In the genomic region with DNA sequence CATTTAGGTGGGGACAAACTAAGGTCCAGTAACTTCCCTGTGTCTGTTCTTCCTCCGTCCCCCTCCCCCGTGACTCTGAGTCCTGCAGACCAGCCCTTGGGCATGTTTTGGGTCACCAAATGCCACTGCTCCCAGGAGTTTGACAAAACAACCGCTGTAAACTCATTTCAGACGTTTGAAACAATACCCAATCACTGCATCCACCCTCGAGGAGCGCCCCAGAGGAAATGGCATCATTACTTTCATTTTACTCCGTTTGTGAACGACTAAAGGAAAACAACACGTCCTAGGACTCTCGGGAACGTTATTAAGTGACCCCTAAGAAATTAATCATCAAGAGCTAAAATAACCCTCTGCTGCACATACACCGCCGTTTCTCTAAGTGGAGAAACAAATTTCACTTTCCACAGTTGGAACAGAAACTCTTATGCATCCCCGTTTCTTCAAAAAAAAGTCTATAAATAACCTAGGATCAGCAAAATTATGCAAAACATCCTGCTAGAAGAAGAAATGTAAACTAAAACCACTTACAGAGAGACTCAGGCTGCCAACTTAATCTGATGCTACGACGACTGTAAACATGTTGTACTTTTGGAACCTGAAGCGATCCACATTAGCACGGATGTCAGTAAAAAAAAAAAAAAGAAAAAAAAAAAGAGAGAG, we compare ENCODE assay signal across 8 cellular contexts.
DNase-seq lines count a peak whose midpoint lies in the region; ATAC-seq and TF ChIP-seq lines count a peak whose summit lies in the region.

No MANE protein-coding gene starts in this region.

- peak overlapping the region; percentile 77 for H3K4me3 Mint-ChIP-seq in activated naive CD4-positive, alpha-beta T cell treated with anti-CD3 and anti-CD28 coated beads for 36 hours

- H3K9ac ChIP-seq in smooth muscle cell (ENCODE audit: low read depth), result peak overlapping the region; percentile 32

- H4K20me1 ChIP-seq in hepatocyte (ENCODE audit: insufficient read depth, poor library complexity, severe bottlenecking) (no peaks in the 10 kb centered on the region), smooth muscle cell (ENCODE audit: low read depth) (peaks cover 53% of the 10 kb centered on the region)

- H3K36me3 ChIP-seq in MG63, result no peaks in the 10 kb centered on the region
- no peaks in the 10 kb centered on the region for H3K36me3 ChIP-seq in hepatocyte (replicated peaks; ENCODE audit: insufficient read depth, low read depth)
- no peaks in the 10 kb centered on the region for H3K36me3 ChIP-seq in smooth muscle cell (ENCODE audit: low read depth)

- H3K9me3 Mint-ChIP-seq in activated naive CD4-positive, alpha-beta T cell treated with anti-CD3 and anti-CD28 coated beads for 36 hours, result peaks cover under 1% of the 10 kb centered on the region

- H3K27me3 ChIP-seq in MG63 (no peaks in the 10 kb centered on the region), hepatocyte (no peaks in the 10 kb centered on the region), smooth muscle cell (ENCODE audit: low read depth) (no peaks in the 10 kb centered on the region)

- H3K36me3 Mint-ChIP-seq in activated naive CD4-positive, alpha-beta T cell treated with anti-CD3 and anti-CD28 coated beads for 36 hours (ENCODE audit: low read depth), result no peaks in the 10 kb centered on the region

- H3K4me2 ChIP-seq in hepatocyte (peak overlapping the region; percentile 78), smooth muscle cell (peak overlapping the region; percentile 98)

- H3K79me2 ChIP-seq in hepatocyte, result no peaks in the 10 kb centered on the region
- no peaks in the 10 kb centered on the region for H3K79me2 ChIP-seq in smooth muscle cell (ENCODE audit: low read depth)

- H3K9me3 ChIP-seq in MG63 (no peaks in the 10 kb centered on the region), hepatocyte (ENCODE audit: low read depth) (no peaks in the 10 kb centered on the region), smooth muscle cell (replicated peaks; ENCODE audit: low read depth) (no peaks in the 10 kb centered on the region)

- no peaks in the 10 kb centered on the region for H3K27me3 Mint-ChIP-seq in activated naive CD4-positive, alpha-beta T cell treated with anti-CD3 and anti-CD28 coated beads for 36 hours (ENCODE audit: low read depth)

- intact Hi-C loops in activated naive CD4-positive, alpha-beta T cell treated with anti-CD3 and anti-CD28 coated beads for 36 hours (cut with micrococcal nuclease), result loop anchor here (1.0 to 5.0 kb wide), 11 partner anchors 13 to 749 kb away; a partner anchor contains a TSS

- WGBS in hepatocyte (ENCODE audit: low lambda C conversion rate, missing lambda C conversion rate), result 16% methylated on average over 18 of the region's 18 CpGs
- 2% methylated on average over 18 of the region's 18 CpGs for WGBS in smooth muscle cell (ENCODE audit: low lambda C conversion rate)

- H3K27ac ChIP-seq in hepatocyte (peak overlapping the region; percentile 82), smooth muscle cell (ENCODE audit: low read depth) (no peak overlapping the region)

- H3K4me3 ChIP-seq in MG63 (peak overlapping the region; percentile 50), hepatocyte (peak overlapping the region; percentile 3), smooth muscle cell (peak overlapping the region; percentile 58)

- H3K9me2 ChIP-seq in hepatocyte (replicated peaks; ENCODE audit: insufficient read depth), result no peaks in the 10 kb centered on the region

- peaks cover 36% of the 10 kb centered on the region for H3K4me1 Mint-ChIP-seq in activated naive CD4-positive, alpha-beta T cell treated with anti-CD3 and anti-CD28 coated beads for 36 hours (ENCODE audit: low read depth)

- peaks cover 9% of the 10 kb centered on the region for H3F3A ChIP-seq in smooth muscle cell (ENCODE audit: low read depth)

- H3K27ac Mint-ChIP-seq in activated naive CD4-positive, alpha-beta T cell treated with anti-CD3 and anti-CD28 coated beads for 36 hours, result peak overlapping the region; percentile 79

- no peak for TF ChIP-seq CTCF in hepatocyte (IDR thresholded peaks at IDR 0.05; ENCODE audit: poor library complexity)
- no peak for TF ChIP-seq CTCF in smooth muscle cell (IDR thresholded peaks at IDR 0.05; ENCODE audit: borderline replicate concordance, insufficient read depth, poor library complexity, severe bottlenecking)

- no peak for ATAC-seq in GM18517 (IDR thresholded peaks at IDR 0.05; ENCODE audit: unreplicated experiment)

- H2AFZ ChIP-seq in hepatocyte (peak overlapping the region; percentile 4), smooth muscle cell (ENCODE audit: low read depth) (peak overlapping the region; percentile 62)

- peaks cover 10% of the 10 kb centered on the region for H3K4me1 ChIP-seq in hepatocyte (ENCODE audit: insufficient read depth)
- peaks cover 18% of the 10 kb centered on the region for H3K4me1 ChIP-seq in smooth muscle cell (ENCODE audit: low read depth)

- peak; percentile 62 for DNase-seq in DMS 273 (lab: John Stamatoyannopoulos, UW; ENCODE audit: unreplicated experiment)
- no peak for DNase-seq in DMS 273 treated with DMSO at 0.1 percent for 48 hours (lab: John Stamatoyannopoulos, UW)
- DNase-seq in MG63, result no peak
- DNase-seq in activated naive CD4-positive, alpha-beta T cell treated with anti-CD3 and anti-CD28 coated beads for 36 hours, result peak; percentile 77
- DNase-seq in hepatocyte (ENCODE audit: low spot score), result no peak
- no peak for DNase-seq in smooth muscle cell (lab: John Stamatoyannopoulos, UW; ENCODE audit: unreplicated experiment)
- no peak for DNase-seq in HuH-7 (ENCODE audit: low spot score)

- CTCF ChIA-PET in activated naive CD4-positive, alpha-beta T cell treated with anti-CD3 and anti-CD28 coated beads for 36 hours (lab: Charles Lee), result interaction anchor here (0.6 to 1.1 kb wide), 4 partner anchors 9 to 482 kb away, joined by 3 to 5 read pairs (median 3); no protein-coding TSS in a partner anchor

Comparison
In these comparisons a context has a peak if more than half of its experiments do, and no peak if none do; other contexts are left out.
1. DNase-seq: peak in DMS 273 (single experiment) and activated naive CD4-positive, alpha-beta T cell treated with anti-CD3 and anti-CD28 coated beads for 36 hours (single experiment); none in DMS 273 treated with DMSO at 0.1 percent for 48 hours (single experiment), MG63 (single experiment), hepatocyte (single experiment), smooth muscle cell (single experiment) and HuH-7 (single experiment).
2. H3K4me3 ChIP-seq: peak in every context shown above with its lines; median percentile 58 in smooth muscle cell; 50 in MG63; 3 in hepatocyte.